ENCODE assay signal across 8 cellular contexts in the genomic region with DNA sequence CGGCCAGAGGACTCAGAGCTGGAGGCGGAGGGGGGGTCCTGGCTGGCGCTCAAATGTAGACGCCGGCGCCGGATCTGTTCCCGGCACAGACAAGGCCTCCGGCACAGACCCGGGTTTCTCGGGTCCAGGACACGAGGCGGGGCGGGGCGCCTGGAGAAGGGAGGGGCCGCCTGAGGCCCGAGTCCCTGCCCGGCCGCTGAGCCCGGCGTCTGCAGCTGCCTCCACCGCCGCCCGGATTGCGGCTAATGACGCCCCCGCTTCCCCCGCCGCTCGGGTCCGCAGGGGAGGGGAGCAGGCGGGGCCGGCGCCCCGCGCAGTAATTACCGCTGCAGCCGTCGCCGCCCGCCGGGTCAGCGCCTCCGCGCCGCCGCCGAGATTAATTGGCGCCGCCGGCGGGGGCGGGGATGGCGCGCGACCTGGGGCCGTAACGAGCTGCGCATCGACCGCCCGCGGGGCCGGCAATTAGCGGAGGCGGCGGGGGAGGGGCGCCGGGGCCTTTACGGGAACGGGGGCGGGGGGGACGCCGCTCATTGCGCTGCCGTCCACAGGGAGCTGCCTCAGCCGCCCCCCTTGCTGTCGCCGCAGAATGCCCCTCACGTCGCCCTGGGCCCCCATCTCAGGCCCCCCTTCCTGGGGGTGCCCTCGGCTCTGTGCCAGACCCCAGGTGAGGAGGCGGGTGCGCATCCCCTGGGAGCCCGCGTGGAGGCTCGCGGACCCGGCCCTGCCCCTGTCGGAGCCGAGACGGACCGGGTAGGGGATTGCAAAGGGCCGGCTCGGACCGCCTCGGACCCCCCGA. TPM values are rescaled to one million over a fixed set of nuclear protein-coding genes. Genes with fewer than 3 reads are reported as not detected.
DNase-seq lines count a peak whose midpoint lies in the region; ATAC-seq and TF ChIP-seq lines count a peak whose summit lies in the region.

No MANE protein-coding gene starts in this region.

- peaks cover 0 to 20% (median 0%) of the 10 kb centered on the region in 3 donors for H3K36me3 Mint-ChIP-seq in CD8-positive, alpha-beta memory T cell

- H3K9ac ChIP-seq in HUES48 (ENCODE audit: low read depth, low read length): no peak overlapping the region

- intact Hi-C loops in dorsolateral prefrontal cortex (cut with DNase I): no loop called here
- intact Hi-C loops in lower lobe of right lung (cut with DNase I): no loop called here

- WGBS in urinary bladder: under 1% methylated on average over 95 of the region's 98 CpGs

- no peaks in the 10 kb centered on the region for H3K9me3 ChIP-seq in CD8-positive, alpha-beta memory T cell (ENCODE audit: low read length)
- no peaks in the 10 kb centered on the region for H3K9me3 ChIP-seq in HUES48 (ENCODE audit: control insufficient read depth, insufficient read depth, low read length)
- no peaks in the 10 kb centered on the region for H3K9me3 ChIP-seq in lower lobe of right lung

- H3K27ac ChIP-seq in CD8-positive, alpha-beta memory T cell (ENCODE audit: low read depth, low read length): no peak overlapping the region
- H3K27ac ChIP-seq in HUES48 (ENCODE audit: low read depth, low read length) (peak overlapping the region; percentile 47), dorsolateral prefrontal cortex (no peak overlapping the region), lower lobe of right lung (peak overlapping the region; percentile 28), urinary bladder (ENCODE audit: low read depth) (peak overlapping the region; percentile 85)

- no peaks in the 10 kb centered on the region for H3K9me3 Mint-ChIP-seq in CD8-positive, alpha-beta memory T cell

- H3K4me1 Mint-ChIP-seq in CD8-positive, alpha-beta memory T cell: peaks cover 0 to 27% (median 7%) of the 10 kb centered on the region in 3 donors

- peaks cover 19 to 43% of the 10 kb centered on the region in 2 donors for H3K27me3 Mint-ChIP-seq in CD8-positive, alpha-beta memory T cell

- ATAC-seq in lower lobe of right lung (peak; percentile 27 to 36), HG02840 (IDR thresholded peaks at IDR 0.05; ENCODE audit: low FRiP score, unreplicated experiment) (no peak)

- peak in 1 of 5 donors; percentile 62 for DNase-seq in CD8-positive, alpha-beta memory T cell
- peak; percentile 78 for DNase-seq in RPMI7951 (ENCODE audit: low read depth)
- DNase-seq in dorsolateral prefrontal cortex: no peak
- peak; percentile 64 for DNase-seq in lower lobe of right lung
- no peak for DNase-seq in NK-92 (lab: John Stamatoyannopoulos, UW; ENCODE audit: unreplicated experiment)

- no peak overlapping the region for H3K4me3 ChIP-seq in CD8-positive, alpha-beta memory T cell (ENCODE audit: low read length)
- H3K4me3 ChIP-seq in HUES48 (ENCODE audit: low read depth, low read length): peak overlapping the region; percentile 50; the same call in 1 of the 2 replicates
- H3K4me3 ChIP-seq in dorsolateral prefrontal cortex: peak overlapping the region in 41 of 59 donors; percentile 1 to 64 (median 30)
- H3K4me3 ChIP-seq in lower lobe of right lung: peak overlapping the region; percentile 46
- H3K4me3 ChIP-seq in urinary bladder (ENCODE audit: low read depth, low read length): peak overlapping the region; percentile 48

- H3K27ac Mint-ChIP-seq in CD8-positive, alpha-beta memory T cell: no peak overlapping the region

- peak overlapping the region in 6 of 7 donors; percentile 70 to 84 (median 74) for H3K4me3 Mint-ChIP-seq in CD8-positive, alpha-beta memory T cell

- H3K27me3 ChIP-seq in CD8-positive, alpha-beta memory T cell (ENCODE audit: insufficient read depth, low read length, poor library complexity, severe bottlenecking): peaks cover 22% of the 10 kb centered on the region
- H3K27me3 ChIP-seq in HUES48 (ENCODE audit: control insufficient read depth, insufficient read depth, low read length): peaks cover 63% of the 10 kb centered on the region
- H3K27me3 ChIP-seq in dorsolateral prefrontal cortex: peaks cover 0 to 64% (median 57%) of the 10 kb centered on the region in 45 donors
- peaks cover 69% of the 10 kb centered on the region for H3K27me3 ChIP-seq in lower lobe of right lung (ENCODE audit: low read depth)

- TF ChIP-seq CTCF in dorsolateral prefrontal cortex (IDR thresholded peaks at IDR 0.05 in 54 of 56, conservative IDR thresholded peaks at IDR 0.05 in 2 of 56; ENCODE audit: low read depth in 1 of 56, partially characterized antibody in 56 of 56) (no peak), lower lobe of right lung (IDR thresholded peaks at IDR 0.05) (no peak)

- peaks cover 13% of the 10 kb centered on the region for H3K4me1 ChIP-seq in CD8-positive, alpha-beta memory T cell (ENCODE audit: insufficient read depth, low read length)
- peaks cover 17% of the 10 kb centered on the region for H3K4me1 ChIP-seq in HUES48 (ENCODE audit: control insufficient read depth, insufficient read depth, low read length)
- peaks cover 35% of the 10 kb centered on the region for H3K4me1 ChIP-seq in lower lobe of right lung
- no peaks in the 10 kb centered on the region for H3K4me1 ChIP-seq in urinary bladder (ENCODE audit: insufficient read depth)

- H3K36me3 ChIP-seq in CD8-positive, alpha-beta memory T cell (ENCODE audit: insufficient read depth, low read length): no peaks in the 10 kb centered on the region
- peaks cover 19% of the 10 kb centered on the region for H3K36me3 ChIP-seq in HUES48 (ENCODE audit: control insufficient read depth, insufficient read depth, low read length)
- peaks cover 12% of the 10 kb centered on the region for H3K36me3 ChIP-seq in lower lobe of right lung
- H3K36me3 ChIP-seq in urinary bladder (ENCODE audit: insufficient read depth): peaks cover 4% of the 10 kb centered on the region

- CTCF ChIA-PET in CD8-positive, alpha-beta memory T cell (lab: Charles Lee): interaction anchor here (1.0 to 2.1 kb wide), 4 partner anchors 11 to 72 kb away, joined by 3 to 7 read pairs (median 4); no protein-coding TSS in a partner anchor

- POLR2A ChIA-PET in CD8-positive, alpha-beta memory T cell (lab: Charles Lee): interaction anchor here (1.2 to 1.4 kb wide), 2 partner anchors 13 to 17 kb away, joined by 3 to 8 read pairs; partner anchors contain the start of gene NOC2L

RNA-seq across cellular contexts. Expression of gene NOC2L, which starts 17.3 kb away (rescaled TPM):
- total RNA-seq in CD8-positive, alpha-beta memory T cell: 100 to 1,000 TPM; 175 to 187 TPM
- polyA plus RNA-seq in CD8-positive, alpha-beta memory T cell: 72.3 TPM
- 68.1 and 71.6 TPM in 2 replicates for total RNA-seq in RPMI7951 (2014; rRNA removed; shearing (Covaris generic))
- 10 to 100 TPM; 34.5 to 72.4 (median 54.8) TPM for total RNA-seq in dorsolateral prefrontal cortex
- total RNA-seq in lower lobe of right lung: 46.5 TPM
- total RNA-seq in urinary bladder: 27.1 TPM
- 59.5 TPM for polyA plus RNA-seq in urinary bladder

RNA-seq across cellular contexts. Expression of gene SAMD11, which starts 18.1 kb away (rescaled TPM):
- total RNA-seq in CD8-positive, alpha-beta memory T cell: not detected
- 0.20 TPM for polyA plus RNA-seq in CD8-positive, alpha-beta memory T cell
- total RNA-seq in RPMI7951 (2014; rRNA removed; shearing (Covaris generic)): 0.20 and 0.48 TPM in 2 replicates
- total RNA-seq in dorsolateral prefrontal cortex (10 to 100 TPM in 10 of 120 experiments, 1 to 10 TPM in 109, under 1 TPM in 1; 0.85 to 22.6 (median 4.2) TPM), lower lobe of right lung (2.2 TPM), urinary bladder (18.1 TPM)
- 23.3 TPM for polyA plus RNA-seq in urinary bladder

RNA-seq across cellular contexts. Expression of gene KLHL17, which starts 18.6 kb away (rescaled TPM):
- 10 to 100 TPM; 27.6 to 28.6 TPM for total RNA-seq in CD8-positive, alpha-beta memory T cell
- polyA plus RNA-seq in CD8-positive, alpha-beta memory T cell: 1.4 TPM
- total RNA-seq in RPMI7951 (2014; rRNA removed; shearing (Covaris generic)): 5.0 and 5.4 TPM in 2 replicates
- 10 to 100 TPM in 101 of 120 experiments, 1 to 10 TPM in 19; 5.7 to 35.4 (median 14.2) TPM for total RNA-seq in dorsolateral prefrontal cortex
- 17.0 TPM for total RNA-seq in lower lobe of right lung
- 4.5 TPM for total RNA-seq in urinary bladder
- 12.0 TPM for polyA plus RNA-seq in urinary bladder

RNA-seq across cellular contexts. Expression of gene PLEKHN1, which starts 24.5 kb away (rescaled TPM):
- 1 to 10 TPM; 2.7 to 3.5 TPM for total RNA-seq in CD8-positive, alpha-beta memory T cell
- 0.49 TPM for polyA plus RNA-seq in CD8-positive, alpha-beta memory T cell
- total RNA-seq in RPMI7951 (2014; rRNA removed; shearing (Covaris generic)): 0.60 and 0.88 TPM in 2 replicates
- total RNA-seq in dorsolateral prefrontal cortex (under 1 TPM in 3 of 120 experiments, not detected in 117; 0.36 to 0.58 (median 0.43) TPM), lower lobe of right lung (1.2 TPM), urinary bladder (1.1 TPM)
- 4.2 TPM for polyA plus RNA-seq in urinary bladder

RNA-seq across cellular contexts. Expression of gene PERM1, which starts 40.1 kb away (rescaled TPM):
- not detected for total RNA-seq in CD8-positive, alpha-beta memory T cell
- polyA plus RNA-seq in CD8-positive, alpha-beta memory T cell: not detected
- 0.12 TPM in 1 of 2 replicates, not detected in the other for total RNA-seq in RPMI7951 (2014; rRNA removed; shearing (Covaris generic))
- total RNA-seq in dorsolateral prefrontal cortex (1 to 10 TPM in 6 of 120 experiments, under 1 TPM in 63, not detected in 51; 0.13 to 1.8 (median 0.43) TPM), lower lobe of right lung (not detected), urinary bladder (0.32 TPM)
- 0.73 TPM for polyA plus RNA-seq in urinary bladder

Comparison
In these comparisons a context has a peak if more than half of its experiments do, and no peak if none do; other contexts are left out.
1. DNase-seq: peak in RPMI7951 (single experiment) and lower lobe of right lung (single experiment); none in dorsolateral prefrontal cortex (0 of 10) and NK-92 (single experiment).
2. H3K27ac ChIP-seq: peak in HUES48 (single experiment), lower lobe of right lung (single experiment) and urinary bladder (single experiment); none in CD8-positive, alpha-beta memory T cell (single experiment) and dorsolateral prefrontal cortex (0 of 59).